In genomic region chr3:131812433-131812832, GRCh38 we compare ENCODE assay signal across 1 cellular context.
TF ChIP-seq lines count a peak whose summit lies in the region.

No MANE protein-coding gene starts in this region.

TF ChIP-seq in WTC11, 78 proteins besides CTCF, POLR2A, EP300 and RAD21 (continued from another document):
- no peak for TF ChIP-seq TEAD1 (CRISPR knock-in tag; IDR thresholded peaks at IDR 0.05)
TF ChIP-seq in WTC11: peak in this region for 0.
